ENCODE assay signal across 16 cellular contexts in the genomic region with DNA sequence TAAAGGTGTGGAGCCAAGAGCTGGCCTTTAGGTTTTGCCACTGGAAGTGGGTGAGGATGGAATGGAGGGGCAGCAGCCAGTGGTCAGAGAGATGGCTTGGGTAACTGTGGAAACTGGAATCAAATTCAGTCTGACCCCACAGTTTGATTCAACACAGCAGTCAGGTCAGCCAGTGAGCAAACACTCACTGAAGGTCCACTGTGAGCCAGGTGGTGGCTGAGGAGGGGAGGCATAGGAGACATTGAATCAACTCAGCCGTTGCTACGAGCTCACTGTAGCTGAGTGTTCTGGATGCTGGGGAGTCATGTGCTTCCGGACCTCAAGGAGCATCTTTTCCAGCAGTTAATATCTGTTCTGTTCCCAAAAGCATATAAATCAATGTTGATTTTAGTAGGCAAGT. TPM values are rescaled to one million over a fixed set of nuclear protein-coding genes. Genes with fewer than 3 reads are reported as not detected.
DNase-seq lines count a peak whose midpoint lies in the region; ATAC-seq and TF ChIP-seq lines count a peak whose summit lies in the region.
"Had no signal": no experiment of that assay in that cellular context is flagged by ENCODE, and none has a peak within 500 bp of the region (broad histone marks: within the 10 kb centered on the region; RNA-seq: fewer than 3 reads in every experiment).

No MANE protein-coding gene starts in this region.

- no peaks in the 10 kb centered on the region; the same call in 1 of the 2 replicates for H3K9me2 ChIP-seq in Karpas-422 (replicated peaks; ENCODE audit: insufficient read depth, low read length)

- H3K27me3 ChIP-seq in right atrium auricular region (no peaks in the 10 kb centered on the region), aorta (ENCODE audit: control insufficient read depth in 1 of 2, insufficient read depth in 2 of 2, low read length in 1 of 2) (no peaks in the 10 kb centered on the region), dorsolateral prefrontal cortex (no peaks in the 10 kb centered on the region), Karpas-422 (ENCODE audit: low read length) (no peaks in the 10 kb centered on the region)
- H3K27me3 ChIP-seq: BLaER1 treated with 17β-estradiol and CSF1 and Interleukin-3, amounts not matched to agents 10 nM and 100 nM had no signal

- DNase-seq in right atrium auricular region (ENCODE audit: low spot score) (no peak), cardiac septum (ENCODE audit: low spot score) (no peak), SHP77 treated with DMSO at 0.1 percent for 48 hours (lab: John Stamatoyannopoulos, UW) (peak; percentile 8), left lobe of liver (ENCODE audit: low spot score) (no peak), aorta (no peak), dorsolateral prefrontal cortex (no peak), omental fat pad (ENCODE audit: low spot score) (no peak), Karpas-422 (no peak)
- DNase-seq: NCI-H1105; NCI-H187; NCI-H446; NCI-H69; NK-92 treated with Interleukin-12 subunit alpha and Interleukin-12 subunit beta, amount 100 ng/mL, for 24 hours had no signal

- H3K79me2 ChIP-seq in Karpas-422 (ENCODE audit: low read length), result no peaks in the 10 kb centered on the region

- H3K4me1 ChIP-seq in right atrium auricular region (peaks cover 0 to 62% of the 10 kb centered on the region in 2 donors), aorta (ENCODE audit: control insufficient read depth in 1 of 2, insufficient read depth in 2 of 2, low read length in 2 of 2) (peaks cover 10 to 16% of the 10 kb centered on the region in 2 donors), Karpas-422 (ENCODE audit: low read length) (peaks cover 20% of the 10 kb centered on the region)

- TF ChIP-seq CTCF in right atrium auricular region (IDR thresholded peaks at IDR 0.05), result no peak
- no peak for TF ChIP-seq CTCF in dorsolateral prefrontal cortex (IDR thresholded peaks at IDR 0.05 in 54 of 56, conservative IDR thresholded peaks at IDR 0.05 in 2 of 56; ENCODE audit: low read depth in 1 of 56, partially characterized antibody in 56 of 56)
- no peak for TF ChIP-seq CTCF in omental fat pad (IDR thresholded peaks at IDR 0.05)

- peaks cover 3% of the 10 kb centered on the region for H3K36me3 ChIP-seq in right atrium auricular region
- H3K36me3 ChIP-seq in aorta (ENCODE audit: control insufficient read depth in 1 of 2, insufficient read depth in 2 of 2, low read length in 1 of 2), result peaks cover 0 to 2% of the 10 kb centered on the region in 2 donors
- 0 out of 2 replicates have a peak, but pooled peaks cover 6% of the 10 kb centered on the region for H3K36me3 ChIP-seq in Karpas-422 (ENCODE audit: insufficient read depth, low read length)

- no peaks in the 10 kb centered on the region for H4K20me1 ChIP-seq in Karpas-422 (ENCODE audit: insufficient read depth, low read depth, low read length)

- no peak overlapping the region for H3K9ac ChIP-seq in Karpas-422 (ENCODE audit: low read length)
- H3K9ac ChIP-seq: BLaER1 treated with 17β-estradiol and CSF1 and Interleukin-3, amounts not matched to agents 10 nM and 100 nM had no signal

- 57 to 59% methylated on average over 3 of the region's 3 CpGs for WGBS in aorta, 2 donors

- H2AFZ ChIP-seq in Karpas-422 (ENCODE audit: low read length), result no peak overlapping the region
- H2AFZ ChIP-seq: GM23338 had no signal

- no peak overlapping the region for H3K4me2 ChIP-seq in Karpas-422 (ENCODE audit: low read depth, low read length, poor library complexity, severe bottlenecking)
- H3K4me2 ChIP-seq: A549, GM23338 had no signal

- H3K27ac ChIP-seq in right atrium auricular region, result peak overlapping the region; percentile 74 to 91
- peak overlapping the region in 1 of 2 donors; percentile 25 for H3K27ac ChIP-seq in aorta (ENCODE audit: low read depth in 1 of 2, low read length in 2 of 2)
- H3K27ac ChIP-seq in dorsolateral prefrontal cortex, result peak overlapping the region in 1 of 59 donors; percentile 7
- no peak overlapping the region for H3K27ac ChIP-seq in Karpas-422 (ENCODE audit: low read length)
- H3K27ac ChIP-seq: A549; BLaER1 treated with 17β-estradiol and CSF1 and Interleukin-3, amounts not matched to agents 10 nM and 100 nM had no signal

- H3K4me3 ChIP-seq in right atrium auricular region (no peak overlapping the region), aorta (ENCODE audit: low read length in 2 of 2) (no peak overlapping the region), dorsolateral prefrontal cortex (no peak overlapping the region), Karpas-422 (ENCODE audit: low read length) (no peak overlapping the region)
- H3K4me3 ChIP-seq: A549; BLaER1 treated with 17β-estradiol and CSF1 and Interleukin-3, amounts not matched to agents 10 nM and 100 nM; GM23338 had no signal

- intact Hi-C loops in cardiac septum (cut with DNase I), result no loop called here
- intact Hi-C loops in aorta (cut with DNase I), result no loop called here
- intact Hi-C loops in dorsolateral prefrontal cortex (cut with DNase I), result no loop called here

- ATAC-seq in left lobe of liver, result peak; percentile 72
- ATAC-seq in aorta (ENCODE audit: low FRiP score), result no peak
- no peak for ATAC-seq in omental fat pad (ENCODE audit: low FRiP score)
- ATAC-seq: A549, GM23338 had no signal

- H3K9me3 ChIP-seq in right atrium auricular region (no peaks in the 10 kb centered on the region), aorta (ENCODE audit: control insufficient read depth, low read length) (no peaks in the 10 kb centered on the region), Karpas-422 (ENCODE audit: low read length) (no peaks in the 10 kb centered on the region)
- H3K9me3 ChIP-seq: A549; BLaER1 treated with 17β-estradiol and CSF1 and Interleukin-3, amounts not matched to agents 10 nM and 100 nM had no signal

RNA-seq across cellular contexts. Expression of a gene that starts 37.5 kb away (rescaled TPM):
- total RNA-seq in right atrium auricular region (100 to 1,000 TPM; 117 to 186 TPM), cardiac septum (145 TPM), left lobe of liver (63.6 TPM), aorta (1,000 to 10,000 TPM in 1 of 2 donors, 100 to 1,000 TPM in 1; 995 to 2,536 TPM), dorsolateral prefrontal cortex (100 to 1,000 TPM in 9 of 120 experiments, 10 to 100 TPM in 111; 32.7 to 187 (median 61.2) TPM), omental fat pad (100 to 1,000 TPM; 113 to 302 (median 126) TPM)
- polyA plus RNA-seq in aorta, result 10 to 100 TPM; 37.7 to 58.8 TPM
- 72.8 and 88.5 TPM in 2 replicates for total RNA-seq in Karpas-422 (2014; rRNA removed; shearing (Covaris generic); ENCODE audit: low replicate concordance)
